ENCODE assay signal across 10 cellular contexts in the genomic region with DNA sequence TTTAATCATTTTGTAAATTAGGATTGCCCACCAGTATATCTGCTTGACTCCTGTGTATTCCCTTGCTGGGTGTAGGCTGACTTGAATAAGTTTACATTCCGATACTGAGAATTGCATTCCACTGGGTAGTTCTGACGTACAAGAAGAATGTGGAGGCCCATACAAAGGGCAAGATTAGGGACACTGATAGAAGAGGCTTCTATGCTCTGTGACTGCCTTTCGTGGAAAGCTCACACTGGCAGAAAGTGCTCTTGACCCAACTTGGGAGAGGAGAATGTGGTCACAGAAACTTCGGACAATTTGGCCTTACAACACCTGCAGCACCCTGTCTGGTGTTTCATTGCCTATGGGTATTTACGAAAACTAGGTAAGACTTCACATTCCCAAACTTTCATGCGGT.
A peak's percentile ranks its signal among the peaks of the same experiment; 100 is the strongest.
DNase-seq lines count a peak whose midpoint lies in the region; ATAC-seq lines count a peak whose summit lies in the region.
"Had no signal": no experiment of that assay in that cellular context is flagged by ENCODE, and none has a peak within 500 bp of the region (broad histone marks: within the 10 kb centered on the region; RNA-seq: fewer than 3 reads in every experiment).

No MANE protein-coding gene starts in this region.

- no peak overlapping the region for H4K91ac ChIP-seq in trophoblast cell (ENCODE audit: low read depth, low read length)

- no peaks in the 10 kb centered on the region for H3K79me2 ChIP-seq in trophoblast cell (ENCODE audit: control insufficient read depth, insufficient read depth, low read length, poor library complexity)

- H2BK120ac ChIP-seq in trophoblast cell (ENCODE audit: insufficient read depth, low read length, poor library complexity): no peak overlapping the region

- H3K23ac ChIP-seq in trophoblast cell (ENCODE audit: low read length): no peak overlapping the region

- H3K79me1 ChIP-seq in trophoblast cell (ENCODE audit: low read length): peaks cover 3% of the 10 kb centered on the region

- no CpG with 5 or more reads among the region's 6 CpGs for whole genome bisulfite sequencing in trophoblast cell (ENCODE audit: extremely low coverage, insufficient coverage, insufficient read length)

- intact Hi-C loops in Right ventricle myocardium superior (cut with DNase I): loop anchor here (10.0 kb wide), 1 partner anchor 96 kb away; no protein-coding TSS in a partner anchor

- H3K14ac ChIP-seq in trophoblast cell (ENCODE audit: low read length): no peak overlapping the region

- H3K18ac ChIP-seq in trophoblast cell (ENCODE audit: low read length): no peak overlapping the region

- H3K27ac ChIP-seq in trophoblast cell (ENCODE audit: low read depth, low read length): peak overlapping the region; percentile 5

- H3K4me2 ChIP-seq in trophoblast cell (ENCODE audit: low read length): peak overlapping the region; percentile 46

- H2BK5ac ChIP-seq in trophoblast cell (ENCODE audit: low read depth, low read length, poor library complexity): no peak overlapping the region

- H4K8ac ChIP-seq in trophoblast cell (ENCODE audit: low read depth, low read length): no peak overlapping the region

- H3K4me3 ChIP-seq in trophoblast cell (ENCODE audit: low read depth, low read length): no peak overlapping the region

- no peak overlapping the region for H4K12ac ChIP-seq in trophoblast cell (ENCODE audit: low read depth, low read length)

- no peak overlapping the region for H3K9ac ChIP-seq in trophoblast cell (ENCODE audit: low read length)

- H3K9me3 ChIP-seq in trophoblast cell (ENCODE audit: insufficient read depth, low read depth, low read length): no peaks in the 10 kb centered on the region

- no peaks in the 10 kb centered on the region for H3K27me3 ChIP-seq in trophoblast cell (ENCODE audit: insufficient read depth, low read length)

- peaks cover 3 to 5% of the 10 kb centered on the region in 2 experiments for H3K4me1 ChIP-seq in trophoblast cell (ENCODE audit: control insufficient read depth in 1 of 2, insufficient read depth in 2 of 2, low read length in 2 of 2)

- H2AFZ ChIP-seq in trophoblast cell (ENCODE audit: insufficient read depth, low read length, poor library complexity): no peak overlapping the region

- H3K36me3 ChIP-seq in trophoblast cell (ENCODE audit: control insufficient read depth in 1 of 2, insufficient read depth in 2 of 2, low read length in 2 of 2): no peaks in the 10 kb centered on the region

- H2BK12ac ChIP-seq in trophoblast cell (ENCODE audit: low read length): no peak overlapping the region

- ATAC-seq in Right ventricle myocardium superior (ENCODE audit: poor library complexity) (peak; percentile 64), GM21619 (IDR thresholded peaks at IDR 0.05; ENCODE audit: unreplicated experiment) (no peak), HG02938 (IDR thresholded peaks at IDR 0.05; ENCODE audit: unreplicated experiment) (no peak), GM19452 (IDR thresholded peaks at IDR 0.05; ENCODE audit: unreplicated experiment) (no peak)

- no peak overlapping the region for H2AK5ac ChIP-seq in trophoblast cell (ENCODE audit: low read length)

- DNase-seq in Daoy (ENCODE audit: low read depth): peak; percentile 28
- DNase-seq in amniotic epithelial cell (ENCODE audit: low read depth): peak; percentile 84
- no peak for DNase-seq in Right ventricle myocardium superior
- peak; percentile 74 to 87 for DNase-seq in trophoblast cell
- DNase-seq in activated CD4-positive, alpha-beta T cell treated with anti-CD3 and anti-CD28 coated beads for 48 hours: no peak
- DNase-seq: activated naive CD4-positive, alpha-beta T cell treated with anti-CD3 and anti-CD28 coated beads, Interleukin-2, amount 50 U/mL, for 16 hours; NCI-H2171 treated with DMSO at 0.1 percent for 48 hours had no signal

- H3K4ac ChIP-seq in trophoblast cell (ENCODE audit: low read depth, low read length): no peak overlapping the region

Comparison
In these comparisons a context has a peak if more than half of its experiments do, and no peak if none do; other contexts are left out.
1. DNase-seq: peak in Daoy (single experiment), amniotic epithelial cell (single experiment) and trophoblast cell (2 of 2); none in Right ventricle myocardium superior (single experiment) and activated CD4-positive, alpha-beta T cell treated with anti-CD3 and anti-CD28 coated beads for 48 hours (single experiment).